In the genomic region with DNA sequence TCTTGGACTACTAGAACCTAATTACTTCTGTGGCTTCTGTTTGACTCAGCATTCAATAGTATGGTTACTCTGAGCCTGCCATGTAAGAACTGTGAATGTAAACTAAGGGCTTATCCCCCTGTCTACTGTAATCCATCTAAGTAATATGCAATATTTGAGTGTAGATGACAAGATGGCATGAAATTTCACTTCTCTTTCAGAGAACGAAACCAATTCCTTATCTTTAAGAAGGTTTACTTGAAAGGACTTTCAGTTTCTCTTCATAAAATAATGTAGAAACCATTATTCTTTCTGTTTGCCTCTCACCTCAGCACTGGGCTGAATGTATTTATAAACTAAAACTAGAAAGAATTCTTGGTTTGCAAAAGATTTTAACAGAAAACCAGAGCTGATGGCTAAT, we compare ENCODE assay signal across 8 cellular contexts.
DNase-seq lines count a peak whose midpoint lies in the region; ATAC-seq, FAIRE-seq and TF ChIP-seq lines count a peak whose summit lies in the region.

No MANE protein-coding gene starts in this region.

- no peak for FAIRE-seq in D721Med (lab: Jason Lieb, UNC)

- no peaks in the 10 kb centered on the region for H3K27me3 ChIP-seq in esophagus muscularis mucosa

- DNase-seq in GM13976 (ENCODE audit: low spot score), result peak; percentile 32
- no peak for DNase-seq in esophagus muscularis mucosa (ENCODE audit: extremely low spot score)
- DNase-seq in GM03348 (ENCODE audit: low spot score), result no peak
- DNase-seq in D721Med (ENCODE audit: insufficient read length, low spot score), result no peak
- DNase-seq in kidney tubule cell (ENCODE audit: low spot score), result no peak
- DNase-seq in stimulated activated CD4-positive, alpha-beta T cell treated with anti-CD3 and anti-CD28 coated beads, Interleukin-2, amount 100 ng/mL, for 48 hours, result no peak

- no peak for TF ChIP-seq EP300 in esophagus muscularis mucosa (IDR thresholded peaks at IDR 0.05)

- peak overlapping the region in 2 of 4 donors; percentile 3 to 31 for H3K27ac ChIP-seq in esophagus muscularis mucosa (replicated peaks in 1 of 4)

- peaks cover 11 to 38% (median 32%) of the 10 kb centered on the region in 4 donors for H3K4me1 ChIP-seq in esophagus muscularis mucosa

- in situ Hi-C loops in GM13976 (cut with MboI; ENCODE audit: low sequenced_read_pairs, unreplicated experiment), result no loop called here

- TF ChIP-seq CTCF in GM13976 (IDR thresholded peaks at IDR 0.05; ENCODE audit: borderline replicate concordance, control extremely low read depth, extremely low read depth, insufficient read depth, missing control alignments) (no peak), esophagus muscularis mucosa (IDR thresholded peaks at IDR 0.05) (no peak), D721Med (IDR thresholded peaks at IDR 0.05; ENCODE audit: insufficient read depth, missing control alignments) (no peak)

- 24% methylated on average over 1 of the region's 1 CpG for WGBS in esophagus muscularis mucosa

- H3K9me3 ChIP-seq in esophagus muscularis mucosa, result no peaks in the 10 kb centered on the region

- ATAC-seq in GM21529 (IDR thresholded peaks at IDR 0.05; ENCODE audit: unreplicated experiment), result peak; percentile 89
- ATAC-seq in HG03575 (IDR thresholded peaks at IDR 0.05; ENCODE audit: extremely low read depth, insufficient number of reproducible peaks, low FRiP score, unreplicated experiment), result peak; percentile 69

- no peak for TF ChIP-seq POLR2A in esophagus muscularis mucosa (IDR thresholded peaks at IDR 0.05; ENCODE audit: low read depth)

- peak overlapping the region in 3 of 4 donors; percentile 8 to 18 (median 11) for H3K4me3 ChIP-seq in esophagus muscularis mucosa

- intact Hi-C loops in esophagus muscularis mucosa (cut with DNase I), result no loop called here

- H3K36me3 ChIP-seq in esophagus muscularis mucosa, result no peaks in the 10 kb centered on the region
